In genomic region chr9:129419382-129419899, GRCh38 we compare ENCODE assay signal across 27 cellular contexts.
A peak's percentile ranks its signal among the peaks of the same experiment; 100 is the strongest.
DNase-seq lines count a peak whose midpoint lies in the region; TF ChIP-seq lines count a peak whose summit lies in the region.
"Had no signal": no experiment of that assay in that cellular context is flagged by ENCODE, and none has a peak within 500 bp of the region (broad histone marks: within the 10 kb centered on the region; RNA-seq: fewer than 3 reads in every experiment).

No MANE protein-coding gene starts in this region.

- H3K4ac ChIP-seq in trophoblast cell (ENCODE audit: low read depth, low read length) = no peak overlapping the region

- no peak overlapping the region for H3K18ac ChIP-seq in trophoblast cell (ENCODE audit: low read length)

- H3K36me3 Mint-ChIP-seq in dendritic cell treated with granulocyte-macrophage colony-stimulating factor and Interleukin-4, amounts not matched to agents 40 ng/mL and 50 ng/mL, for 4 days (ENCODE audit: low read depth) = no peaks in the 10 kb centered on the region
- no peaks in the 10 kb centered on the region for H3K36me3 Mint-ChIP-seq in mesothelial cell of epicardium
- H3K36me3 Mint-ChIP-seq: CD4-positive, alpha-beta memory T cell had no signal

- peak overlapping the region; percentile 37 for H2BK12ac ChIP-seq in trophoblast cell (ENCODE audit: low read length)

- peak; percentile 37 for DNase-seq in DMS 273 (lab: John Stamatoyannopoulos, UW; ENCODE audit: unreplicated experiment)
- DNase-seq in DMS 273 treated with DMSO at 0.1 percent for 48 hours (lab: John Stamatoyannopoulos, UW) = no peak
- DNase-seq in OCI-M1 (lab: John Stamatoyannopoulos, UW) = peak; percentile 8
- no peak for DNase-seq in trophoblast cell
- DNase-seq in HuH-7 (ENCODE audit: low spot score) = no peak
- no peak for DNase-seq in GDM1 (lab: John Stamatoyannopoulos, UW)
- DNase-seq in mesothelial cell of epicardium (ENCODE audit: low spot score in 2 of 2, unreplicated experiment in 2 of 2) = no peak
- DNase-seq: activated CD4-positive, alpha-beta T cell treated with anti-CD3 and anti-CD28 coated beads for 48 hours; activated gamma-delta T cell treated with Interleukin-2 at 50 U/mL for 16 hours; activated naive CD8-positive, alpha-beta T cell treated with anti-CD3 and anti-CD28 coated beads, Interleukin-2, amount 50 U/mL, for 24 hours; activated T-cell treated with anti-CD3 and anti-CD28 coated beads, Interleukin-2, amount 50 U/mL, for 1 hour; brain microvascular endothelial cell; CD4-positive, alpha-beta memory T cell; effector CD8-positive, alpha-beta T cell; KBM-7; kidney glomerular epithelial cell; lower lobe of right lung; NCI-H1105; NCI-H1930; NCI-H2227 treated with DMSO at 0.1 percent for 48 hours; NCI-H774; stimulated activated CD4-positive, alpha-beta T cell treated with anti-CD3 and anti-CD28 coated beads, Interleukin-15, amount 100 ng/mL, for 24 hours; stimulated activated naive CD8-positive, alpha-beta T cell treated with anti-CD3 and anti-CD28 coated beads, Interleukin-15, Interleukin-2, amounts not matched to agents 100 U/mL and 50 U/mL, for 24 hours had no signal

- WGBS in trophoblast cell (ENCODE audit: extremely low coverage, insufficient coverage, insufficient read length) = no CpG with 5 or more reads among the region's 7 CpGs

- no peak overlapping the region for H2AK5ac ChIP-seq in trophoblast cell (ENCODE audit: low read length)

- H4K8ac ChIP-seq in trophoblast cell (ENCODE audit: low read depth, low read length) = no peak overlapping the region

- H4K91ac ChIP-seq in trophoblast cell (ENCODE audit: low read depth, low read length) = peak overlapping the region; percentile 25

- H3K27me3 Mint-ChIP-seq in dendritic cell treated with granulocyte-macrophage colony-stimulating factor and Interleukin-4, amounts not matched to agents 40 ng/mL and 50 ng/mL, for 4 days = peaks cover 8% of the 10 kb centered on the region
- H3K27me3 Mint-ChIP-seq in mesothelial cell of epicardium (ENCODE audit: low read depth) = no peaks in the 10 kb centered on the region
- H3K27me3 Mint-ChIP-seq: activated naive CD8-positive, alpha-beta T cell treated with anti-CD3 and anti-CD28 coated beads, Interleukin-2, amount 50 U/mL, for 24 hours; CD4-positive, alpha-beta memory T cell had no signal

- no peak overlapping the region for H3K23ac ChIP-seq in trophoblast cell (ENCODE audit: low read length)

- peaks cover 2% of the 10 kb centered on the region for H3K9me3 ChIP-seq in trophoblast cell (ENCODE audit: insufficient read depth, low read depth, low read length)
- H3K9me3 ChIP-seq: HAP-1, heart right ventricle, lower lobe of right lung had no signal

- no peak overlapping the region for H2BK5ac ChIP-seq in trophoblast cell (ENCODE audit: low read depth, low read length, poor library complexity)

- peak overlapping the region; percentile 31 for H3K14ac ChIP-seq in trophoblast cell (ENCODE audit: low read length)

- no peaks in the 10 kb centered on the region for H3K27me3 ChIP-seq in trophoblast cell (ENCODE audit: insufficient read depth, low read length)
- H3K27me3 ChIP-seq: brain microvascular endothelial cell, heart right ventricle had no signal

- no peak overlapping the region for H3K4me3 ChIP-seq in trophoblast cell (ENCODE audit: low read depth, low read length)
- H3K4me3 ChIP-seq: HAP-1, heart right ventricle, lower lobe of right lung had no signal

- peak overlapping the region; percentile 59 for H3K27ac Mint-ChIP-seq in dendritic cell treated with granulocyte-macrophage colony-stimulating factor and Interleukin-4, amounts not matched to agents 40 ng/mL and 50 ng/mL, for 4 days
- no peak overlapping the region for H3K27ac Mint-ChIP-seq in mesothelial cell of epicardium
- H3K27ac Mint-ChIP-seq: activated naive CD8-positive, alpha-beta T cell treated with anti-CD3 and anti-CD28 coated beads, Interleukin-2, amount 50 U/mL, for 24 hours had no signal

- H3K79me1 ChIP-seq in trophoblast cell (ENCODE audit: low read length) = peaks cover 24% of the 10 kb centered on the region

- intact Hi-C loops in dendritic cell treated with granulocyte-macrophage colony-stimulating factor and Interleukin-4, amounts not matched to agents 40 ng/mL and 50 ng/mL, for 4 days (cut with micrococcal nuclease) = loop anchor here (5.0 to 10.0 kb wide), 2 partner anchors 37 to 245 kb away; partner anchors contain the start of gene IER5L

- no peak overlapping the region for H3K27ac ChIP-seq in trophoblast cell (ENCODE audit: low read depth, low read length)
- H3K27ac ChIP-seq: 22Rv1, brain microvascular endothelial cell, heart right ventricle, lower lobe of right lung had no signal

- peaks cover 3% of the 10 kb centered on the region for H3K79me2 ChIP-seq in trophoblast cell (ENCODE audit: control insufficient read depth, insufficient read depth, low read length, poor library complexity)

- no peak overlapping the region for H3K9ac ChIP-seq in trophoblast cell (ENCODE audit: low read length)

- no peak overlapping the region for H4K12ac ChIP-seq in trophoblast cell (ENCODE audit: low read depth, low read length)

- no peak overlapping the region for H2AFZ ChIP-seq in trophoblast cell (ENCODE audit: insufficient read depth, low read length, poor library complexity)

- peaks cover 27 to 28% of the 10 kb centered on the region in 2 experiments for H3K4me1 ChIP-seq in trophoblast cell (ENCODE audit: control insufficient read depth in 1 of 2, insufficient read depth in 2 of 2, low read length in 2 of 2)

- H2BK120ac ChIP-seq in trophoblast cell (ENCODE audit: insufficient read depth, low read length, poor library complexity) = no peak overlapping the region

- no peak overlapping the region for H3K4me3 Mint-ChIP-seq in dendritic cell treated with granulocyte-macrophage colony-stimulating factor and Interleukin-4, amounts not matched to agents 40 ng/mL and 50 ng/mL, for 4 days
- H3K4me3 Mint-ChIP-seq in mesothelial cell of epicardium = no peak overlapping the region
- H3K4me3 Mint-ChIP-seq: activated naive CD8-positive, alpha-beta T cell treated with anti-CD3 and anti-CD28 coated beads, Interleukin-2, amount 50 U/mL, for 24 hours had no signal

- TF ChIP-seq CTCF in mesothelial cell of epicardium (IDR thresholded peaks at IDR 0.05; ENCODE audit: unreplicated experiment) = no peak

- H3K4me2 ChIP-seq in trophoblast cell (ENCODE audit: low read length) = no peak overlapping the region

- H3K36me3 ChIP-seq in trophoblast cell (ENCODE audit: control insufficient read depth in 1 of 2, insufficient read depth in 2 of 2, low read length in 2 of 2) = no peaks in the 10 kb centered on the region
- H3K36me3 ChIP-seq: brain microvascular endothelial cell, HAP-1, heart right ventricle, lower lobe of right lung had no signal

- no peaks in the 10 kb centered on the region for H3K9me3 Mint-ChIP-seq in dendritic cell treated with granulocyte-macrophage colony-stimulating factor and Interleukin-4, amounts not matched to agents 40 ng/mL and 50 ng/mL, for 4 days
- H3K9me3 Mint-ChIP-seq in mesothelial cell of epicardium = no peaks in the 10 kb centered on the region
- H3K9me3 Mint-ChIP-seq: activated naive CD8-positive, alpha-beta T cell treated with anti-CD3 and anti-CD28 coated beads, Interleukin-2, amount 50 U/mL, for 24 hours had no signal

- peaks cover 59% of the 10 kb centered on the region for H3K4me1 Mint-ChIP-seq in dendritic cell treated with granulocyte-macrophage colony-stimulating factor and Interleukin-4, amounts not matched to agents 40 ng/mL and 50 ng/mL, for 4 days (ENCODE audit: low read depth)
- peaks cover 27% of the 10 kb centered on the region for H3K4me1 Mint-ChIP-seq in mesothelial cell of epicardium

Comparison
In these comparisons a context has a peak if more than half of its experiments do, and no peak if none do; other contexts are left out.
1. DNase-seq: peak in DMS 273 (single experiment) and OCI-M1 (single experiment); none in DMS 273 treated with DMSO at 0.1 percent for 48 hours (single experiment), trophoblast cell (0 of 2), HuH-7 (single experiment), GDM1 (single experiment) and mesothelial cell of epicardium (0 of 2).